ENCODE assay signal across 8 cellular contexts in genomic region chr3:71725279-71725991, GRCh38. TPM values are rescaled to one million over a fixed set of nuclear protein-coding genes. Genes with fewer than 3 reads are reported as not detected.
DNase-seq lines count a peak whose midpoint lies in the region; ATAC-seq and TF ChIP-seq lines count a peak whose summit lies in the region.

Gene EIF4E3 (minus strand): TSS chr3:71725402. CDS start chr3:71725367, 35 bp downstream.

- H3K36me3 ChIP-seq in DND-41 (ENCODE audit: insufficient read depth, low read length) (no peaks in the 10 kb centered on the region), GM23248 (ENCODE audit: low read depth) (no peaks in the 10 kb centered on the region)

- 13 to 15% methylated on average over 19 to 21 of the region's 77 CpGs for WGBS in GM23248 (ENCODE audit: low coverage in 1 of 2, low lambda C conversion rate in 2 of 2, missing lambda C conversion rate in 2 of 2), 2 experiments

- peak; percentile 17; the same call in 2 of the 3 replicates for ATAC-seq in DND-41 (ENCODE audit: insufficient read depth, low read depth)
- peak; percentile 75 for ATAC-seq in omental fat pad (ENCODE audit: low FRiP score)

- H3K4me3 ChIP-seq in DND-41 (ENCODE audit: low read depth in 1 of 2, low read length in 2 of 2), result peak within 1 kb of the TSS; percentile 29 to 63; a peak in 3 of 4 replicates
- peak within 1 kb of the TSS; percentile 85 for H3K4me3 ChIP-seq in GM23248

- no peaks in the 10 kb centered on the region for H3K9me2 ChIP-seq in GM23248 (ENCODE audit: insufficient read depth)

- H3K4me1 ChIP-seq in DND-41 (ENCODE audit: insufficient read depth, low read length) (peaks cover 35% of the 10 kb centered on the region), GM23248 (ENCODE audit: insufficient read depth) (peaks cover 10% of the 10 kb centered on the region; the same call in 1 of the 2 replicates)

- in situ Hi-C loops in GM23248 (cut with MboI), result no loop called here

- H2AFZ ChIP-seq in DND-41 (ENCODE audit: low read depth, low read length) (peak within 1 kb of the TSS; percentile 74), GM23248 (peak within 1 kb of the TSS; percentile 95)

- H3K9me3 ChIP-seq in DND-41 (ENCODE audit: insufficient read depth, low read length, severe bottlenecking) (no peaks in the 10 kb centered on the region), GM23248 (ENCODE audit: low read depth) (no peaks in the 10 kb centered on the region)

- H3K27me3 ChIP-seq in DND-41 (ENCODE audit: insufficient read depth, low read length, poor library complexity) (peaks cover 61% of the 10 kb centered on the region), GM23248 (replicated peaks; ENCODE audit: insufficient read depth) (peaks cover 21% of the 10 kb centered on the region; the same call in 1 of the 2 replicates)

- peaks cover 8% of the 10 kb centered on the region; the same call in 1 of the 2 replicates for H3F3A ChIP-seq in GM23248 (ENCODE audit: insufficient read depth)

- H3K79me2 ChIP-seq in DND-41 (ENCODE audit: insufficient read depth, low read length) (no peaks in the 10 kb centered on the region), GM23248 (ENCODE audit: insufficient read depth) (no peaks in the 10 kb centered on the region)

- no peak for TF ChIP-seq CTCF in DND-41 (IDR thresholded peaks at IDR 0.05; ENCODE audit: borderline replicate concordance, extremely low read depth, low read length, poor library complexity, severe bottlenecking)
- no peak for TF ChIP-seq CTCF in omental fat pad (IDR thresholded peaks at IDR 0.05)

- H3K27ac ChIP-seq in DND-41 (ENCODE audit: low read length) (no peak within 1 kb of the TSS), GM23248 (no peak within 1 kb of the TSS)

- H3K9ac ChIP-seq in DND-41 (ENCODE audit: low read depth, low read length) (peak within 1 kb of the TSS; percentile 55), GM23248 (peak within 1 kb of the TSS; percentile 74)

- H3K4me2 ChIP-seq in DND-41 (ENCODE audit: insufficient read depth, low read length) (peak within 1 kb of the TSS; percentile 95), GM23248 (ENCODE audit: unreplicated experiment) (peak within 1 kb of the TSS; percentile 90)

- H4K20me1 ChIP-seq in DND-41 (ENCODE audit: insufficient read depth, low read length), result peaks cover 7% of the 10 kb centered on the region
- H4K20me1 ChIP-seq in GM23248 (ENCODE audit: insufficient read depth), result no peaks in the 10 kb centered on the region

- DNase-seq in DND-41 (peak; percentile 12), GM23248 (peak; percentile 79), NCI-H82 treated with DMSO at 0.1 percent for 48 hours (lab: John Stamatoyannopoulos, UW; ENCODE audit: unreplicated experiment) (peak; percentile 5), head of caudate nucleus (peak in 32 of 42 donors; percentile 7 to 70 (median 36)), omental fat pad (ENCODE audit: low spot score) (no peak), NCI-H2107 treated with DMSO at 0.1 percent for 48 hours (lab: John Stamatoyannopoulos, UW; ENCODE audit: unreplicated experiment) (no peak), NAMALWA (ENCODE audit: low spot score) (no peak)
- peak; percentile 42 for DNase-seq in activated naive CD4-positive, alpha-beta T cell treated with anti-CD3 and anti-CD28 coated beads, Interleukin-2, amount 50 U/mL, for 16 hours

- intact Hi-C loops in head of caudate nucleus (cut with DNase I), result no loop called here

RNA-seq across cellular contexts. Expression of gene EIF4E3, which starts in this region (rescaled TPM):
- 1.1 TPM in 2 replicates for total RNA-seq in GM23248 (2014; rRNA removed; shearing (Covaris generic))
- 0.79 and 1.1 TPM in 2 replicates for polyA plus RNA-seq in GM23248 (2016; fragmentation: Nextera tagmentation; extraction: Ambion mirVana)
- 10 to 100 TPM; 20.3 to 31.7 (median 26.3) TPM for total RNA-seq in omental fat pad

Comparison
In these comparisons a context has a peak if more than half of its experiments do, and no peak if none do; other contexts are left out.
1. DNase-seq: peak in DND-41 (single experiment), GM23248 (single experiment), NCI-H82 treated with DMSO at 0.1 percent for 48 hours (single experiment), activated naive CD4-positive, alpha-beta T cell treated with anti-CD3 and anti-CD28 coated beads, Interleukin-2, amount 50 U/mL, for 16 hours (single experiment) and head of caudate nucleus (32 of 42); none in omental fat pad (single experiment), NCI-H2107 treated with DMSO at 0.1 percent for 48 hours (single experiment) and NAMALWA (single experiment).